In the genomic region with DNA sequence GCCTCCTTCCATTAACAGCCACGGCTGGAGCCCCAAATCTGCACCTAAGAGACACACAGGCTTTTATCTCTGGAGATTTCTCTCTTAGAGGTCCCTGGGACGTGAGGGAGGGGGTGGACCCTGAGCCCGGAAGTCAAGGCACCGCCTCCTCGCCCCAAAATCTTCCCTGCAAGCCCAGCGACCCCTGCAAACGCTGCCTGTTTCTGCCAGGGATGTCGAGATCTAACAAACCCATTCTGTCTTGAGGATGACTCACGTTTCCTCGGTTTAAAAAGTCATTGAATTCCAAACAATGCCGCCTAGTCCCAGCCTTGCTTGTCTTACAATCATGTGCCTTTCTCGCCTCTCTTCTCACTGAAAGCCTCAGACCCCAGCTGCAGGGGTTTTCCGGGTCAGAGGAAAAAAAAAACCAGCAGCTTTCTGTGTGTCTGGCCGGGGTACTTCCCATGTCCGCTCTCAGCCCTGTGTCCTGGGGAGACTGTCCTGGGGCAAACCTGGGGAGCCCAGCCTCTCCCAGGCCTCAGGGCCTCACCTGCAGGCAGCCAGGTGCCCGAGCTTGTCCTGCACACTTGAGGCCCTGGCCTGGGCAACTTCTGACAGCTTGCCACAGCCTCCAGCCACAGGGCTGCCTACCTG, we compare ENCODE assay signal across 10 cellular contexts. TPM values are rescaled to one million over a fixed set of nuclear protein-coding genes. Genes with fewer than 3 reads are reported as not detected.
DNase-seq lines count a peak whose midpoint lies in the region; ATAC-seq, FAIRE-seq and TF ChIP-seq lines count a peak whose summit lies in the region.
"Had no signal": no experiment of that assay in that cellular context is flagged by ENCODE, and none has a peak within 500 bp of the region (broad histone marks: within the 10 kb centered on the region; RNA-seq: fewer than 3 reads in every experiment).

No MANE protein-coding gene starts in this region.

- H3F3A ChIP-seq in DOHH2 (ENCODE audit: control insufficient read depth, insufficient read depth) = no peaks in the 10 kb centered on the region

- dilution Hi-C loops in keratinocyte (cut with MboI; ENCODE audit: extremely low pct_ligation_motif_present, low sequenced_read_pairs) = no loop called here

- no peaks in the 10 kb centered on the region for H3K9me3 ChIP-seq in DOHH2 (ENCODE audit: control insufficient read depth, insufficient read depth, low read length)
- no peaks in the 10 kb centered on the region for H3K9me3 ChIP-seq in keratinocyte (ENCODE audit: control insufficient read depth, low read depth, low read length)

- H3K27me3 ChIP-seq in DOHH2 (ENCODE audit: control insufficient read depth, low read length) (no peaks in the 10 kb centered on the region), keratinocyte (ENCODE audit: control insufficient read depth, extremely low read depth, insufficient read depth, low read length) (no peaks in the 10 kb centered on the region)

- H4K20me1 ChIP-seq in DOHH2 (ENCODE audit: control insufficient read depth, insufficient read depth, low read depth, low read length) = no peaks in the 10 kb centered on the region
- H4K20me1 ChIP-seq in keratinocyte (ENCODE audit: control insufficient read depth, extremely low read depth, insufficient read depth, low read length) = no peaks in the 10 kb centered on the region

- TF ChIP-seq RAD21 in Ishikawa (IDR thresholded peaks at IDR 0.05; ENCODE audit: low read depth) = no peak

- TF ChIP-seq EP300 in Ishikawa (IDR thresholded peaks at IDR 0.05; ENCODE audit: borderline replicate concordance) = no peak

- peak overlapping the region; percentile 21 to 59 (median 48) for H3K4me3 Mint-ChIP-seq in brain
- peak overlapping the region; percentile 28 to 53 for H3K4me3 Mint-ChIP-seq in stimulated activated naive B cell treated with anti-CD40 and anti-IgM and Interleukin-4, amounts not matched to agents 10 μg/mL and 1 μg/mL and 100 μg/mL, for 72 hours

- peak overlapping the region; percentile 71 for H3K9ac ChIP-seq in keratinocyte (ENCODE audit: control insufficient read depth, extremely low read depth, insufficient read depth, low read length)
- H3K9ac ChIP-seq: KMS-11, parathyroid adenoma had no signal

- TF ChIP-seq CTCF in DOHH2 (IDR thresholded peaks at IDR 0.05; ENCODE audit: low read depth, low read length, poor library complexity, severe bottlenecking) = no peak
- no peak for TF ChIP-seq CTCF in brain (conservative IDR thresholded peaks at IDR 0.05)
- TF ChIP-seq CTCF in keratinocyte (optimal IDR thresholded peaks at IDR 0.05 in 1 of 3, IDR thresholded peaks at IDR 0.05 in 1 of 3, conservative IDR thresholded peaks at IDR 0.05 in 1 of 3; ENCODE audit: extremely low read depth in 1 of 3, insufficient read depth in 2 of 3, low read length in 3 of 3) = no peak

- H2AFZ ChIP-seq in keratinocyte (ENCODE audit: control insufficient read depth, low read length) = peak overlapping the region; percentile 45
- H2AFZ ChIP-seq: parathyroid adenoma had no signal

- H3K4me1 ChIP-seq in DOHH2 (ENCODE audit: control insufficient read depth, low read length) = peaks cover 15% of the 10 kb centered on the region
- H3K4me1 ChIP-seq in keratinocyte (ENCODE audit: control insufficient read depth, extremely low read depth, insufficient read depth, low read length) = peaks cover 61% of the 10 kb centered on the region

- ATAC-seq in stimulated activated naive B cell treated with anti-CD40 and anti-IgM and Interleukin-4, amounts not matched to agents 10 μg/mL and 1 μg/mL and 100 μg/mL, for 72 hours (replicated peaks) = peak in 1 of 2 donors; percentile 57
- no peak for ATAC-seq in HG03565 (IDR thresholded peaks at IDR 0.05; ENCODE audit: unreplicated experiment)
- ATAC-seq in HG03045 (IDR thresholded peaks at IDR 0.05; ENCODE audit: unreplicated experiment) = no peak

- H3K27ac ChIP-seq in DOHH2 (ENCODE audit: low read depth, low read length) = no peak overlapping the region
- H3K27ac ChIP-seq in keratinocyte (ENCODE audit: control insufficient read depth, insufficient read depth, low read length) = peak overlapping the region; percentile 85
- H3K27ac ChIP-seq: KMS-11, parathyroid adenoma had no signal

- H3K27ac Mint-ChIP-seq in brain = peak overlapping the region; percentile 73 to 93 (median 81)
- H3K27ac Mint-ChIP-seq in stimulated activated naive B cell treated with anti-CD40 and anti-IgM and Interleukin-4, amounts not matched to agents 10 μg/mL and 1 μg/mL and 100 μg/mL, for 72 hours = peak overlapping the region; percentile 76

- H3K4me1 Mint-ChIP-seq in brain = peaks cover 19% of the 10 kb centered on the region
- H3K4me1 Mint-ChIP-seq in stimulated activated naive B cell treated with anti-CD40 and anti-IgM and Interleukin-4, amounts not matched to agents 10 μg/mL and 1 μg/mL and 100 μg/mL, for 72 hours = peaks cover 5 to 10% of the 10 kb centered on the region in 2 donors

- no peaks in the 10 kb centered on the region for H3K27me3 Mint-ChIP-seq in brain
- no peaks in the 10 kb centered on the region for H3K27me3 Mint-ChIP-seq in stimulated activated naive B cell treated with anti-CD40 and anti-IgM and Interleukin-4, amounts not matched to agents 10 μg/mL and 1 μg/mL and 100 μg/mL, for 72 hours

- peak overlapping the region; percentile 45 for H3K4me2 ChIP-seq in DOHH2 (ENCODE audit: low read length)
- peak overlapping the region; percentile 24 for H3K4me2 ChIP-seq in keratinocyte (ENCODE audit: control insufficient read depth, extremely low read depth, insufficient read depth, low read depth, low read length)
- H3K4me2 ChIP-seq: KMS-11 had no signal

- H3K4me3 ChIP-seq in DOHH2 (ENCODE audit: low read length) = peak overlapping the region; percentile 25
- H3K4me3 ChIP-seq in keratinocyte (ENCODE audit: control insufficient read depth in 2 of 3, extremely low read depth in 1 of 3, insufficient read depth in 2 of 3, low read depth in 1 of 3, low read length in 3 of 3) = no peak overlapping the region

- no peaks in the 10 kb centered on the region for H3K36me3 Mint-ChIP-seq in brain
- peaks cover 3 to 4% of the 10 kb centered on the region in 2 donors for H3K36me3 Mint-ChIP-seq in stimulated activated naive B cell treated with anti-CD40 and anti-IgM and Interleukin-4, amounts not matched to agents 10 μg/mL and 1 μg/mL and 100 μg/mL, for 72 hours

- H3K36me3 ChIP-seq in DOHH2 (ENCODE audit: control insufficient read depth, low read length) (no peaks in the 10 kb centered on the region), keratinocyte (ENCODE audit: control insufficient read depth in 2 of 2, extremely low read depth in 1 of 2, insufficient read depth in 2 of 2, low read length in 2 of 2) (no peaks in the 10 kb centered on the region)

- no peaks in the 10 kb centered on the region for H3K9me2 ChIP-seq in DOHH2 (replicated peaks; ENCODE audit: control insufficient read depth, low read length)

- DNase-seq in keratinocyte (ENCODE audit: low read depth, low spot score) = no peak
- DNase-seq in stimulated activated naive B cell treated with anti-CD40 and anti-IgM and Interleukin-4, amounts not matched to agents 10 μg/mL and 1 μg/mL and 100 μg/mL, for 72 hours = no peak
- no peak for DNase-seq in DMS 273 (lab: John Stamatoyannopoulos, UW; ENCODE audit: unreplicated experiment)

- H3K79me2 ChIP-seq in DOHH2 (ENCODE audit: control insufficient read depth, low read length) (no peaks in the 10 kb centered on the region), keratinocyte (ENCODE audit: control insufficient read depth, insufficient read depth, low read length) (no peaks in the 10 kb centered on the region)
- H3K79me2 ChIP-seq: parathyroid adenoma had no signal

- peak; percentile 92 for FAIRE-seq in keratinocyte (lab: Jason Lieb, UNC)

- peaks cover 2% of the 10 kb centered on the region for H3K9me1 ChIP-seq in keratinocyte (ENCODE audit: control insufficient read depth, extremely low read depth, insufficient read depth, low read length)

- peaks cover 0 to 4% (median 0%) of the 10 kb centered on the region in 5 experiments for H3K9me3 Mint-ChIP-seq in brain
- H3K9me3 Mint-ChIP-seq in stimulated activated naive B cell treated with anti-CD40 and anti-IgM and Interleukin-4, amounts not matched to agents 10 μg/mL and 1 μg/mL and 100 μg/mL, for 72 hours = no peaks in the 10 kb centered on the region

TF ChIP-seq in Ishikawa, 13 proteins besides CTCF, POLR2A, EP300 and RAD21 (continues in another document):
- no peak for TF ChIP-seq EGR1 (IDR thresholded peaks at IDR 0.05)
- 0 out of 2 replicates have a peak, but pooled peaks have one; percentile 52 for TF ChIP-seq ZBTB7A (IDR thresholded peaks at IDR 0.05; ENCODE audit: low read depth)
- TF ChIP-seq CREB1 (IDR thresholded peaks at IDR 0.05; ENCODE audit: low read depth) = no peak
- TF ChIP-seq, protein P1, sequence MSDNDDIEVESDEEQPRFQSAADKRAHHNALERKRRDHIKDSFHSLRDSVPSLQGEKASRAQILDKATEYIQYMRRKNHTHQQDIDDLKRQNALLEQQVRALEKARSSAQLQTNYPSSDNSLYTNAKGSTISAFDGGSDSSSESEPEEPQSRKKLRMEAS (IDR thresholded peaks at IDR 0.05) = 0 out of 2 replicates have a peak, but pooled peaks have one; percentile 28
- TF ChIP-seq FOXM1 (IDR thresholded peaks at IDR 0.05; ENCODE audit: borderline replicate concordance, low read depth) = no peak

RNA-seq across cellular contexts. Expression of a gene that starts 15.4 kb away (rescaled TPM):
- polyA plus RNA-seq in brain (ENCODE audit: insufficient read depth, low read depth, low replicate concordance) (62.5 TPM), keratinocyte (55.2 to 107 TPM (median 98.0 TPM) in 3 replicates)
- 37.9 TPM for polyA plus RNA-seq in keratinocyte (2011; ENCODE audit: low read depth)
- polyA plus RNA-seq in keratinocyte (2011; cell fraction: cytosol; rRNA removed) = 80.7 and 116 TPM in 2 replicates
- 34.7 and 35.5 TPM in 2 replicates for polyA plus RNA-seq in keratinocyte (2011; cell fraction: nucleus; rRNA removed)
- polyA plus RNA-seq in keratinocyte (2012; ENCODE audit: low replicate concordance) = 41.8 and 65.4 TPM in 2 replicates
- 42.4 to 71.7 TPM (median 60.0 TPM) in 3 replicates for polyA minus RNA-seq in keratinocyte
- 66.4 TPM for polyA minus RNA-seq in keratinocyte (2011; cell fraction: cytosol; rRNA and poly(A)+ RNA removed)
- 14.6 and 25.1 TPM in 2 replicates for polyA minus RNA-seq in keratinocyte (2011; cell fraction: nucleus; rRNA and poly(A)+ RNA removed)

RNA-seq across cellular contexts. Expression of a gene that starts 24.1 kb away (rescaled TPM):
- polyA plus RNA-seq in brain (ENCODE audit: insufficient read depth, low read depth, low replicate concordance) (153 TPM), keratinocyte (8.7 to 15.4 TPM (median 13.1 TPM) in 3 replicates)
- polyA plus RNA-seq in keratinocyte (2011; ENCODE audit: low read depth) = 2.0 TPM
- polyA plus RNA-seq in keratinocyte (2011; cell fraction: cytosol; rRNA removed) = 7.6 and 10.6 TPM in 2 replicates
- 5.4 and 8.0 TPM in 2 replicates for polyA plus RNA-seq in keratinocyte (2011; cell fraction: nucleus; rRNA removed)
- 5.8 and 10.7 TPM in 2 replicates for polyA plus RNA-seq in keratinocyte (2012; ENCODE audit: low replicate concordance)
- polyA minus RNA-seq in keratinocyte = 8.3 to 14.0 TPM (median 14.0 TPM) in 3 replicates
- polyA minus RNA-seq in keratinocyte (2011; cell fraction: cytosol; rRNA and poly(A)+ RNA removed) = 9.0 TPM
- 2.8 and 7.2 TPM in 2 replicates for polyA minus RNA-seq in keratinocyte (2011; cell fraction: nucleus; rRNA and poly(A)+ RNA removed)
